13 cellular contexts compared by ENCODE assay signal in the genomic region with DNA sequence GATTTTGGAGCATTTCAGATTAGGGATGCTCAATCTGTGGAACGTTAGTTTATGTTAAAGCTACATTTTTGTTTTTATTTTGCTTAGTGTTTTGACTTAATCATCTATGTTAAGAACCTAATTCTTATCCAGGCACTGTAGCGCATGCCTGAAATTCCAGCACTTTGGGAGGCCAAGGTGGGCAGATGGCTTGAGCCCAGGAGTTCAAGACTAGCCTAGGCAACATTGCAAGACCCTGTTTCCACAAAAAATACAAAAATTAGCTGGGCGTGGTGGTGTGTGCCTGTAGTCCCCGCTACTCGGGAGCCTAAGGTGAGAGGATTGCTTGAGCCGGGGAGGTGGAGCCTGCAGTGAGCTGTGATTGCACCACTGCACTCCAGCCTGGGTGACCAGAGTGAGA. TPM values are rescaled to one million over a fixed set of nuclear protein-coding genes. Genes with fewer than 3 reads are reported as not detected.
A peak's percentile ranks its signal among the peaks of the same experiment; 100 is the strongest.
DNase-seq lines count a peak whose midpoint lies in the region; ATAC-seq and TF ChIP-seq lines count a peak whose summit lies in the region.
"Had no signal": no experiment of that assay in that cellular context is flagged by ENCODE, and none has a peak within 500 bp of the region (broad histone marks: within the 10 kb centered on the region; RNA-seq: fewer than 3 reads in every experiment).

No MANE protein-coding gene starts in this region.

- H2AFZ ChIP-seq in GM23338, result no peak overlapping the region
- H2AFZ ChIP-seq in trophoblast cell (ENCODE audit: insufficient read depth, low read length, poor library complexity), result no peak overlapping the region

- DNase-seq in GM23338 (ENCODE audit: low spot score) (peak; percentile 60), M059J (ENCODE audit: low read depth) (peak; percentile 9), astrocyte of the hippocampus (ENCODE audit: low read depth, low spot score) (peak; percentile 14), trophoblast cell (no peak), NCI-H1105 treated with DMSO at 0.1 percent for 48 hours (lab: John Stamatoyannopoulos, UW) (no peak), lower leg skin (ENCODE audit: low spot score in 2 of 2) (no peak), GM10248 (ENCODE audit: extremely low spot score) (no peak)
- no peak for DNase-seq in NK-92 treated with Interleukin-12 subunit alpha and Interleukin-12 subunit beta, amount 100 ng/mL, for 24 hours (lab: John Stamatoyannopoulos, UW)
- DNase-seq: BE2C; CD8-positive, alpha-beta T cell; DMS79; NCI-H2171; T-cell had no signal

- H3K4me2 ChIP-seq in GM23338 (peak overlapping the region; percentile 12), trophoblast cell (ENCODE audit: low read length) (no peak overlapping the region)

- H2BK5ac ChIP-seq in trophoblast cell (ENCODE audit: low read depth, low read length, poor library complexity), result no peak overlapping the region

- no peak overlapping the region for H3K9ac ChIP-seq in trophoblast cell (ENCODE audit: low read length)

- H3K27me3 ChIP-seq in GM23338 (ENCODE audit: insufficient read depth) (no peaks in the 10 kb centered on the region), trophoblast cell (ENCODE audit: insufficient read depth, low read length) (no peaks in the 10 kb centered on the region)
- H3K27me3 ChIP-seq: BE2C had no signal

- H3K79me2 ChIP-seq in GM23338 (replicated peaks; ENCODE audit: insufficient read depth), result peaks cover 100% of the 10 kb centered on the region
- H3K79me2 ChIP-seq in trophoblast cell (ENCODE audit: control insufficient read depth, insufficient read depth, low read length, poor library complexity), result peaks cover 21% of the 10 kb centered on the region

- H3K18ac ChIP-seq in trophoblast cell (ENCODE audit: low read length), result no peak overlapping the region

- H3K4me1 ChIP-seq in GM23338 (ENCODE audit: insufficient read depth) (peaks cover 31% of the 10 kb centered on the region), trophoblast cell (ENCODE audit: control insufficient read depth in 1 of 2, insufficient read depth in 2 of 2, low read length in 2 of 2) (peaks cover 7 to 10% of the 10 kb centered on the region in 2 experiments)
- H3K4me1 ChIP-seq: BE2C had no signal

- peak overlapping the region; percentile 98 for H3K4ac ChIP-seq in trophoblast cell (ENCODE audit: low read depth, low read length)

- no peak overlapping the region for H3K14ac ChIP-seq in trophoblast cell (ENCODE audit: low read length)

- no peak overlapping the region for H3K4me3 Mint-ChIP-seq in GM23338
- H3K4me3 Mint-ChIP-seq: CD8-positive, alpha-beta T cell; T-cell had no signal

- peaks cover 20% of the 10 kb centered on the region for H3K4me1 Mint-ChIP-seq in GM23338
- H3K4me1 Mint-ChIP-seq: T-cell had no signal

- no peak overlapping the region for H2BK12ac ChIP-seq in trophoblast cell (ENCODE audit: low read length)

- POLR2A ChIA-PET in GM10248 (lab: Yijun Ruan, JAX), result no interaction called here

- intact Hi-C loops in lower leg skin (cut with DNase I; ENCODE audit: low total_unique reads), result no loop called here

- H3K27ac Mint-ChIP-seq in GM23338, result peak overlapping the region; percentile 61
- H3K27ac Mint-ChIP-seq: CD8-positive, alpha-beta T cell; T-cell had no signal

- H3K23ac ChIP-seq in trophoblast cell (ENCODE audit: low read length), result no peak overlapping the region

- H3K4me3 ChIP-seq in GM23338, result no peak overlapping the region
- H3K4me3 ChIP-seq in trophoblast cell (ENCODE audit: low read depth, low read length), result no peak overlapping the region
- H3K4me3 ChIP-seq in lower leg skin (ENCODE audit: low read depth, poor library complexity, severe bottlenecking), result no peak overlapping the region

- no peaks in the 10 kb centered on the region for H3K9me2 ChIP-seq in GM23338 (ENCODE audit: insufficient read depth)

- peaks cover 48% of the 10 kb centered on the region for H4K20me1 ChIP-seq in GM23338 (replicated peaks; ENCODE audit: insufficient read depth)

- CTCF ChIA-PET in GM10248 (lab: Yijun Ruan, JAX), result no interaction called here

- H3F3A ChIP-seq in GM23338 (replicated peaks; ENCODE audit: low read depth), result no peaks in the 10 kb centered on the region

- no peak overlapping the region for H4K12ac ChIP-seq in trophoblast cell (ENCODE audit: low read depth, low read length)

- H3K27ac ChIP-seq in GM23338 (ENCODE audit: low read depth), result 0 out of 2 replicates have a peak overlapping the region, but pooled peaks have one; percentile 12
- no peak overlapping the region for H3K27ac ChIP-seq in trophoblast cell (ENCODE audit: low read depth, low read length)

- H4K8ac ChIP-seq in trophoblast cell (ENCODE audit: low read depth, low read length), result no peak overlapping the region

- H2BK120ac ChIP-seq in trophoblast cell (ENCODE audit: insufficient read depth, low read length, poor library complexity), result no peak overlapping the region

- H3K36me3 ChIP-seq in GM23338 (ENCODE audit: insufficient read depth) (no peaks in the 10 kb centered on the region), trophoblast cell (ENCODE audit: control insufficient read depth in 1 of 2, insufficient read depth in 2 of 2, low read length in 2 of 2) (peaks cover 0 to 4% of the 10 kb centered on the region in 2 experiments)
- H3K36me3 ChIP-seq: BE2C had no signal

- H3K79me1 ChIP-seq in trophoblast cell (ENCODE audit: low read length), result no peaks in the 10 kb centered on the region

- peak; percentile 73 for ATAC-seq in GM23338
- ATAC-seq: CD8-positive, alpha-beta T cell; T-cell had no signal

- no peak overlapping the region for H4K91ac ChIP-seq in trophoblast cell (ENCODE audit: low read depth, low read length)

- WGBS in trophoblast cell (ENCODE audit: extremely low coverage, insufficient coverage, insufficient read length), result no CpG with 5 or more reads among the region's 6 CpGs
- 86 to 90% methylated on average over 6 of the region's 6 CpGs for WGBS in lower leg skin, 2 donors

- H3K27me3 Mint-ChIP-seq in GM23338 (ENCODE audit: insufficient read depth, low read depth, poor library complexity), result peaks cover 11% of the 10 kb centered on the region

- no peak for TF ChIP-seq POLR2A in lower leg skin (IDR thresholded peaks at IDR 0.05)

- H3K9me3 Mint-ChIP-seq in GM23338, result peaks cover 8% of the 10 kb centered on the region; the same call in 2 of the 3 replicates
- H3K9me3 Mint-ChIP-seq: CD8-positive, alpha-beta T cell had no signal

- H3K36me3 Mint-ChIP-seq in GM23338 (ENCODE audit: low read depth), result peaks cover 17% of the 10 kb centered on the region
- H3K36me3 Mint-ChIP-seq: CD8-positive, alpha-beta T cell had no signal

- no peak for TF ChIP-seq CTCF in GM23338 (conservative IDR thresholded peaks at IDR 0.05; ENCODE audit: low read depth in 2 of 2)
- TF ChIP-seq CTCF in lower leg skin (IDR thresholded peaks at IDR 0.05), result no peak
- TF ChIP-seq CTCF in GM10248 (IDR thresholded peaks at IDR 0.05; ENCODE audit: control extremely low read depth, extremely low read depth, low read depth, missing control alignments), result no peak

- H3K9me3 ChIP-seq in trophoblast cell (ENCODE audit: insufficient read depth, low read depth, low read length), result no peaks in the 10 kb centered on the region
- H3K9me3 ChIP-seq: BE2C had no signal

- H2AK5ac ChIP-seq in trophoblast cell (ENCODE audit: low read length), result no peak overlapping the region

TF ChIP-seq in GM23338, 12 proteins besides CTCF, POLR2A, EP300 and RAD21:
- TF ChIP-seq REST (IDR thresholded peaks at IDR 0.05; ENCODE audit: unreplicated experiment) (no peak), STAT1 (IDR thresholded peaks at IDR 0.05; ENCODE audit: unreplicated experiment) (no peak), ZNF331 (CRISPR knock-in tag; IDR thresholded peaks at IDR 0.05; ENCODE audit: low read depth) (no peak), EZH2phosphoT487 (IDR thresholded peaks at IDR 0.05; ENCODE audit: unreplicated experiment) (no peak)

RNA-seq across cellular contexts. Expression of gene FNBP1L, which starts 23.4 kb away (rescaled TPM):
- 114 and 132 TPM in 2 replicates for total RNA-seq in GM23338 (2014; rRNA removed; shearing (Covaris generic))
- polyA plus RNA-seq in GM23338 (2016; fragmentation: Nextera tagmentation; extraction: Ambion mirVana), result 48.7 and 56.3 TPM in 2 replicates
- total RNA-seq in M059J (2014; rRNA removed; shearing (Covaris generic)), result 18.7 and 21.7 TPM in 2 replicates
- polyA plus RNA-seq in trophoblast cell (2013), result 82.4 and 84.4 TPM in 2 replicates
- total RNA-seq in lower leg skin, result 10 to 100 TPM; 19.4 to 30.4 (median 21.9) TPM

Comparison
In these comparisons a context has a peak if more than half of its experiments do, and no peak if none do; other contexts are left out.
1. DNase-seq: peak in GM23338 (single experiment), M059J (single experiment) and astrocyte of the hippocampus (single experiment); none in trophoblast cell (0 of 2), NCI-H1105 treated with DMSO at 0.1 percent for 48 hours (single experiment), lower leg skin (0 of 2), GM10248 (single experiment) and NK-92 treated with Interleukin-12 subunit alpha and Interleukin-12 subunit beta, amount 100 ng/mL, for 24 hours (single experiment).